In genomic region chr1:1358433-1359201, GRCh38 we compare ENCODE assay signal across 1 cellular context.
A peak's percentile ranks its signal among the peaks of the same experiment; 100 is the strongest.
TF ChIP-seq lines count a peak whose summit lies in the region.

Gene MXRA8 (minus strand): TSS chr1:1358555. CDS start chr1:1358504, 51 bp downstream.

TF ChIP-seq in HepG2, 621 proteins besides CTCF, POLR2A, EP300 and RAD21 (continued from another document and continues in another):
- TF ChIP-seq ZNF639 (CRISPR knock-in tag; conservative IDR thresholded peaks at IDR 0.05) (peak; percentile 61; the same call in 1 of the 2 replicates), ZNF550 (CRISPR knock-in tag; IDR thresholded peaks at IDR 0.05; ENCODE audit: borderline replicate concordance) (no peak), KDM3A (CRISPR knock-in tag; IDR thresholded peaks at IDR 0.05; ENCODE audit: low read depth) (0 out of 2 replicates have a peak, but pooled peaks have one; percentile 25), FOXA3 (CRISPR knock-in tag; IDR thresholded peaks at IDR 0.05) (no peak; the same call in 1 of the 2 replicates), ZNF484 (CRISPR knock-in tag; IDR thresholded peaks at IDR 0.05; ENCODE audit: borderline replicate concordance, low read depth) (no peak), ZNF414 (CRISPR knock-in tag; IDR thresholded peaks at IDR 0.05) (0 out of 2 replicates have a peak, but pooled peaks have one; percentile 34), GABPB1 (CRISPR knock-in tag; IDR thresholded peaks at IDR 0.05) (peak; percentile 72; the same call in 1 of the 2 replicates), IRF2 (CRISPR knock-in tag; IDR thresholded peaks at IDR 0.05) (peak; percentile 60), ZNF709 (CRISPR knock-in tag; IDR thresholded peaks at IDR 0.05) (peak; percentile 23; the same call in 1 of the 2 replicates), ZSCAN22 (CRISPR knock-in tag; IDR thresholded peaks at IDR 0.05) (peak; percentile 40; the same call in 1 of the 2 replicates), PHF5A (CRISPR knock-in tag; IDR thresholded peaks at IDR 0.05; ENCODE audit: low read depth, unreplicated experiment) (peak; percentile 33), ZIK1 (CRISPR knock-in tag; IDR thresholded peaks at IDR 0.05; ENCODE audit: borderline replicate concordance, low read depth) (no peak), ZFY (CRISPR knock-in tag; IDR thresholded peaks at IDR 0.05) (peak; percentile 67), ZBTB7A (CRISPR knock-in tag; IDR thresholded peaks at IDR 0.05) (peak; percentile 88), ZSCAN21 (CRISPR knock-in tag; IDR thresholded peaks at IDR 0.05; ENCODE audit: borderline replicate concordance) (0 out of 2 replicates have a peak, but pooled peaks have one; percentile 8), SIX4 (CRISPR knock-in tag; IDR thresholded peaks at IDR 0.05) (no peak), TAF1 (CRISPR knock-in tag; IDR thresholded peaks at IDR 0.05) (peak; percentile 21; the same call in 1 of the 2 replicates), E2F1 (CRISPR knock-in tag; IDR thresholded peaks at IDR 0.05) (no peak), CREB1 (IDR thresholded peaks at IDR 0.05) (peak; percentile 51), CREB1 (CRISPR knock-in tag; IDR thresholded peaks at IDR 0.05) (peak; percentile 88), SRF (IDR thresholded peaks at IDR 0.05; ENCODE audit: low read depth, low read length) (no peak), FOSL1 (CRISPR knock-in tag; IDR thresholded peaks at IDR 0.05; ENCODE audit: borderline replicate concordance) (no peak), ARID5B (CRISPR knock-in tag; IDR thresholded peaks at IDR 0.05) (peak; percentile 41; the same call in 1 of the 2 replicates), EZH2 (conservative IDR thresholded peaks at IDR 0.05; ENCODE audit: low read depth, low read length) (no peak), ZNF329 (CRISPR knock-in tag; IDR thresholded peaks at IDR 0.05; ENCODE audit: low read depth) (no peak), ZNF577 (CRISPR knock-in tag; IDR thresholded peaks at IDR 0.05; ENCODE audit: borderline replicate concordance, low read depth) (no peak), SOX6 (IDR thresholded peaks at IDR 0.05) (no peak), SOX6 (CRISPR knock-in tag; IDR thresholded peaks at IDR 0.05) (peak; percentile 68), SALL2 (CRISPR knock-in tag; IDR thresholded peaks at IDR 0.05) (no peak), ZNF672 (CRISPR knock-in tag; IDR thresholded peaks at IDR 0.05) (no peak), YEATS2 (CRISPR knock-in tag; IDR thresholded peaks at IDR 0.05; ENCODE audit: borderline replicate concordance) (peak; percentile 84), GMEB2 (CRISPR knock-in tag; IDR thresholded peaks at IDR 0.05; ENCODE audit: low read depth) (no peak), KDM4B (CRISPR knock-in tag; IDR thresholded peaks at IDR 0.05) (peak; percentile 29; the same call in 1 of the 2 replicates), ZNF280D (CRISPR knock-in tag; IDR thresholded peaks at IDR 0.05) (peak; percentile 87; the same call in 1 of the 2 replicates), MED1 (CRISPR knock-in tag; IDR thresholded peaks at IDR 0.05) (peak; percentile 22; the same call in 1 of the 2 replicates), DRAP1 (CRISPR knock-in tag; IDR thresholded peaks at IDR 0.05) (peak; percentile 60), TARDBP (CRISPR knock-in tag; IDR thresholded peaks at IDR 0.05) (peak; percentile 61; the same call in 1 of the 2 replicates), DDIT3 (CRISPR knock-in tag; IDR thresholded peaks at IDR 0.05) (no peak), KLF16 (CRISPR knock-in tag; IDR thresholded peaks at IDR 0.05) (peak in 1 of 2 experiments; percentile 44; a peak in 1 of 4 replicates), ZNF30 (CRISPR knock-in tag; IDR thresholded peaks at IDR 0.05) (no peak), HDAC1 (CRISPR knock-in tag; IDR thresholded peaks at IDR 0.05) (peak; percentile 70), ZNF710 (CRISPR knock-in tag; IDR thresholded peaks at IDR 0.05; ENCODE audit: borderline replicate concordance) (peak; percentile 41; the same call in 1 of the 2 replicates), ZNF772 (CRISPR knock-in tag; IDR thresholded peaks at IDR 0.05) (no peak), REPIN1 (CRISPR knock-in tag; IDR thresholded peaks at IDR 0.05; ENCODE audit: borderline replicate concordance, low read depth) (peak; percentile 47; the same call in 1 of the 2 replicates), ZNF337 (CRISPR knock-in tag; IDR thresholded peaks at IDR 0.05; ENCODE audit: borderline replicate concordance, low read depth) (0 out of 2 replicates have a peak, but pooled peaks have one; percentile 68), ZBTB42 (CRISPR knock-in tag; IDR thresholded peaks at IDR 0.05) (0 out of 2 replicates have a peak, but pooled peaks have one; percentile 53), MAX (IDR thresholded peaks at IDR 0.05) (peak; percentile 79), NFE2L1 (CRISPR knock-in tag; IDR thresholded peaks at IDR 0.05; ENCODE audit: borderline replicate concordance) (no peak)
